37 cellular contexts compared by ENCODE assay signal in genomic region chr11:120574881-120575280, GRCh38.
"Had no signal": no experiment of that assay in that cellular context is flagged by ENCODE, and none has a peak within 500 bp of the region (broad histone marks: within the 10 kb centered on the region; RNA-seq: fewer than 3 reads in every experiment).

No MANE protein-coding gene starts in this region.

- ATAC-seq: activated T-cell treated with anti-CD3 and anti-CD28 coated beads, Interleukin-2, amount 50 U/mL, for 4 hours; body of pancreas; Right ventricle myocardium inferior had no signal

- FAIRE-seq: RCC 7860 had no signal

- H3K4me2 ChIP-seq: PC-9 had no signal

- H3K4me3 ChIP-seq: body of pancreas, breast epithelium, MG63, PC-9 had no signal

- H3K4me1 ChIP-seq: body of pancreas, breast epithelium had no signal

- H3K9me3 ChIP-seq: body of pancreas, breast epithelium, MG63 had no signal

- H3K36me3 ChIP-seq: breast epithelium, MG63 had no signal

- DNase-seq: activated B cell treated with CpG ODN at 0.5 μM for 24 hours; activated CD4-positive, alpha-beta memory T cell treated with anti-CD3 and anti-CD28 coated beads for 36 hours; activated CD4-positive, alpha-beta T cell treated with anti-CD3 and anti-CD28 coated beads for 4 hours; activated CD4-positive, alpha-beta T cell treated with anti-CD3 and anti-CD28 coated beads, Interleukin-2, amount 50 U/mL, for 1 hour; activated CD4-positive, CD25-positive, alpha-beta regulatory T cell treated with anti-CD3 and anti-CD28 coated beads, Interleukin-2, amount 50 U/mL, for 72 hours; activated CD8-positive, alpha-beta memory T cell treated with anti-CD3 and anti-CD28 coated beads, Interleukin-2, amount 50 U/mL, for 4 hours; activated naive CD4-positive, alpha-beta T cell; activated naive CD4-positive, alpha-beta T cell treated with anti-CD3 and anti-CD28 coated beads, Interleukin-2, amount 50 U/mL, for 16 hours; activated naive CD8-positive, alpha-beta T cell treated with anti-CD3 and anti-CD28 coated beads for 36 hours; activated T-cell treated with anti-CD3 and anti-CD28 coated beads for 4 hours; activated T-cell treated with anti-CD3 and anti-CD28 coated beads, Interleukin-2, amount 50 U/mL, for 4 hours; amniotic stem cell; body of pancreas; caudate nucleus; Kasumi-1; KG1; MG63; NCI-H1048; NCI-H1105 treated with DMSO at 0.1 percent for 48 hours; NCI-H1436; NCI-H1694; NCI-H1930; NCI-H2171; NCI-H510A; NCI-H526; NCI-H748 treated with DMSO at 0.1 percent for 48 hours; NK-92 treated with Interleukin-12 subunit alpha and Interleukin-12 subunit beta, amount 100 ng/mL, for 24 hours; PC-9; SW 1271; T-helper 1 cell; T-helper 2 cell; T-helper 9 cell had no signal

- H2AFZ ChIP-seq: PC-9 had no signal

- H3K27me3 ChIP-seq: body of pancreas, breast epithelium, MG63 had no signal

- H3K27ac ChIP-seq: body of pancreas, breast epithelium, PC-9, RWPE1, VCaP had no signal
